ENCODE assay signal across 9 cellular contexts in the genomic region with DNA sequence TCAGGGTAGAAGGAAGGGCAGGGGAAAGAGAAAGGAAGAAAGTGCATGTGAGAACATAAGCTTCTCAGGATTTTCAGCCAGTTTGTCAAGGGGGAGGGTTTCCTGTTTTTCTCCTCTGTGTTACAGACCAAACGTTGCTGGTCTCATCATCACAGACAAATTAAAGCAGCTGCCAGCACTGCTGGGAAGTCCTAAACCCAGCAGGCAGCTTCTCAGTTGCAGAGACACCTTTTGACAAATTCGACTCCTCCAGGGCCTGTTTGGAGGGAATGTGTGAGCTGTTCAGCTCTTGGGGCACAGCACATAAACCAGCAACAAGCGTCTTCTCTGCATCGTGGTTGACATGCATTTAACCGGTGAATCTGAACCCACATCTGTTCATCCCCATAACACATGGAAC.
A peak's percentile ranks its signal among the peaks of the same experiment; 100 is the strongest.
DNase-seq lines count a peak whose midpoint lies in the region; ATAC-seq and TF ChIP-seq lines count a peak whose summit lies in the region.
"Had no signal": no experiment of that assay in that cellular context is flagged by ENCODE, and none has a peak within 500 bp of the region (broad histone marks: within the 10 kb centered on the region; RNA-seq: fewer than 3 reads in every experiment).

No MANE protein-coding gene starts in this region.

- ATAC-seq in IMR-90 (ENCODE audit: low read depth) (0 out of 2 replicates have a peak, but pooled peaks have one; percentile 11), HG03135 (IDR thresholded peaks at IDR 0.05; ENCODE audit: unreplicated experiment) (no peak), HG03460 (IDR thresholded peaks at IDR 0.05; ENCODE audit: unreplicated experiment) (no peak)
- ATAC-seq in activated naive CD8-positive, alpha-beta T cell treated with anti-CD3 and anti-CD28 coated beads, Interleukin-2, amount 10 ng/mL, durations not matched to agents 7 days and 5 days (ENCODE audit: low read depth), result peak; percentile 91

- H3K36me3 ChIP-seq in IMR-90 (ENCODE audit: control insufficient read depth, insufficient read depth, low read length) (no peaks in the 10 kb centered on the region), Peyer's patch (no peaks in the 10 kb centered on the region)

- H3K27ac ChIP-seq in IMR-90 (ENCODE audit: insufficient read depth, low read length) (no peak overlapping the region), Peyer's patch (peak overlapping the region in 1 of 4 donors; percentile 44)

- peak; percentile 15 for DNase-seq in CD1c-positive myeloid dendritic cell (ENCODE audit: extremely low spot score)
- peak; percentile 6 for DNase-seq in IMR-90
- DNase-seq in activated naive CD8-positive, alpha-beta T cell treated with anti-CD3 and anti-CD28 coated beads, Interleukin-2, amount 10 ng/mL, durations not matched to agents 7 days and 5 days, result peak; percentile 43
- DNase-seq in mesothelial cell of epicardium (ENCODE audit: low spot score in 2 of 2, unreplicated experiment in 2 of 2), result no peak
- DNase-seq in effector CD8-positive, alpha-beta T cell (lab: John Stamatoyannopoulos, UW), result no peak
- no peak for DNase-seq in Peyer's patch
- DNase-seq: kidney glomerular epithelial cell had no signal

- BruUV-seq in IMR-90 (replicated peaks; lab: Mats Ljungman, UMichigan), result no TSS peak

- TF ChIP-seq CTCF in IMR-90 (conservative IDR thresholded peaks at IDR 0.05; ENCODE audit: low read depth, low read length) (no peak), mesothelial cell of epicardium (IDR thresholded peaks at IDR 0.05; ENCODE audit: unreplicated experiment) (no peak), Peyer's patch (IDR thresholded peaks at IDR 0.05) (no peak)

- H3K23ac ChIP-seq in IMR-90 (ENCODE audit: low read depth, low read length), result no peak overlapping the region

- H3K9me3 Mint-ChIP-seq in activated naive CD8-positive, alpha-beta T cell treated with anti-CD3 and anti-CD28 coated beads, Interleukin-2, amount 10 ng/mL, durations not matched to agents 7 days and 5 days, result no peaks in the 10 kb centered on the region
- peaks cover 3% of the 10 kb centered on the region for H3K9me3 Mint-ChIP-seq in mesothelial cell of epicardium

- no peak overlapping the region for H2BK5ac ChIP-seq in IMR-90 (ENCODE audit: low read depth, low read length, poor library complexity, severe bottlenecking)

- H2AK5ac ChIP-seq in IMR-90 (ENCODE audit: low read depth, low read length), result peak overlapping the region; percentile 6; the same call in 1 of the 2 replicates

- H4K5ac ChIP-seq in IMR-90 (ENCODE audit: low read depth, low read length), result no peak overlapping the region

- H3K36me3 Mint-ChIP-seq in activated naive CD8-positive, alpha-beta T cell treated with anti-CD3 and anti-CD28 coated beads, Interleukin-2, amount 10 ng/mL, durations not matched to agents 7 days and 5 days, result peaks cover 3% of the 10 kb centered on the region
- H3K36me3 Mint-ChIP-seq in mesothelial cell of epicardium, result no peaks in the 10 kb centered on the region

- CTCF ChIA-PET in IMR-90 (lab: Yijun Ruan, JAX), result no interaction called here

- peak overlapping the region; percentile 81 for H2AFZ ChIP-seq in IMR-90 (replicated peaks; ENCODE audit: low read length, poor library complexity)

- H3K27me3 ChIP-seq in IMR-90 (ENCODE audit: control insufficient read depth, insufficient read depth, low read length) (no peaks in the 10 kb centered on the region), Peyer's patch (no peaks in the 10 kb centered on the region)

- peak overlapping the region in 1 of 2 experiments; percentile 58; a peak in 1 of 4 replicates for H4K8ac ChIP-seq in IMR-90 (ENCODE audit: low read depth in 2 of 2, low read length in 2 of 2)

- no peak overlapping the region; the same call in 1 of the 2 replicates for H3K14ac ChIP-seq in IMR-90 (replicated peaks; ENCODE audit: low read depth, low read length)

- H3K9me3 ChIP-seq in IMR-90 (ENCODE audit: control insufficient read depth, insufficient read depth, low read length) (no peaks in the 10 kb centered on the region), Peyer's patch (no peaks in the 10 kb centered on the region)

- H2AK9ac ChIP-seq in IMR-90 (replicated peaks; ENCODE audit: low read depth, low read length, poor library complexity), result no peak overlapping the region

- POLR2A ChIA-PET in IMR-90 (lab: Charles Lee; ENCODE audit: unreplicated experiment), result no interaction called here
- POLR2A ChIA-PET in activated naive CD8-positive, alpha-beta T cell treated with anti-CD3 and anti-CD28 coated beads, Interleukin-2, amount 10 ng/mL, durations not matched to agents 7 days and 5 days (lab: Charles Lee), result interaction anchor here (0.6 to 1.5 kb wide), 5 partner anchors 25 to 266 kb away, joined by 3 to 8 read pairs (median 3); no protein-coding TSS in a partner anchor

- H2BK120ac ChIP-seq in IMR-90 (ENCODE audit: low read depth, low read length), result peak overlapping the region; percentile 37; the same call in 1 of the 2 replicates

- no peaks in the 10 kb centered on the region for H4K20me1 ChIP-seq in IMR-90 (ENCODE audit: insufficient read depth, low read length)

- WGBS in IMR-90 (ENCODE audit: extremely low coverage in 2 of 2, insufficient read length in 1 of 2), 2 experiments, result no CpG with 5 or more reads among the region's 5 CpGs

- TF ChIP-seq POLR2A in IMR-90 (IDR thresholded peaks at IDR 0.05; ENCODE audit: low read depth, low read length) (no peak), Peyer's patch (IDR thresholded peaks at IDR 0.05) (no peak)

- dilution Hi-C loops in IMR-90 (cut with HindIII; ENCODE audit: low sequenced_read_pairs, unreplicated experiment), result no loop called here

- 0 out of 2 replicates have a peak, but pooled peaks cover 2% of the 10 kb centered on the region for H3K4me1 ChIP-seq in IMR-90 (ENCODE audit: control insufficient read depth, insufficient read depth, low read length)
- H3K4me1 ChIP-seq in Peyer's patch, result no peaks in the 10 kb centered on the region

- H2BK20ac ChIP-seq in IMR-90 (ENCODE audit: low read depth, low read length), result no peak overlapping the region

- no peaks in the 10 kb centered on the region for H3K79me1 ChIP-seq in IMR-90 (ENCODE audit: low read depth in 1 of 2, low read length in 2 of 2)

- H3K27ac Mint-ChIP-seq in activated naive CD8-positive, alpha-beta T cell treated with anti-CD3 and anti-CD28 coated beads, Interleukin-2, amount 10 ng/mL, durations not matched to agents 7 days and 5 days, result peak overlapping the region; percentile 88
- H3K27ac Mint-ChIP-seq in mesothelial cell of epicardium, result peak overlapping the region; percentile 47

- H3K9ac ChIP-seq in IMR-90 (ENCODE audit: low read depth, low read length), result no peak overlapping the region

- 0 out of 2 replicates have a peak, but pooled peaks cover 1% of the 10 kb centered on the region for H3K9me1 ChIP-seq in IMR-90 (ENCODE audit: insufficient read depth, low read length)

- H3K4ac ChIP-seq in IMR-90 (ENCODE audit: low read depth, low read length), result no peak overlapping the region

- TF ChIP-seq RAD21 in IMR-90 (IDR thresholded peaks at IDR 0.05; ENCODE audit: low read length), result no peak

- in situ Hi-C loops in IMR-90 (cut with MboI; ENCODE audit: low sequenced_read_pairs), result no loop called here

- H3K4me3 ChIP-seq in IMR-90 (ENCODE audit: insufficient read depth, low read depth, low read length), result no peak overlapping the region
- no peak overlapping the region for H3K4me3 ChIP-seq in Peyer's patch

- no peak overlapping the region for H3K56ac ChIP-seq in IMR-90 (ENCODE audit: extremely low read depth, insufficient read depth, low read length)

- peaks cover 25% of the 10 kb centered on the region for H3K4me1 Mint-ChIP-seq in activated naive CD8-positive, alpha-beta T cell treated with anti-CD3 and anti-CD28 coated beads, Interleukin-2, amount 10 ng/mL, durations not matched to agents 7 days and 5 days
- H3K4me1 Mint-ChIP-seq in mesothelial cell of epicardium, result peaks cover 35% of the 10 kb centered on the region

- H3K27me3 Mint-ChIP-seq in activated naive CD8-positive, alpha-beta T cell treated with anti-CD3 and anti-CD28 coated beads, Interleukin-2, amount 10 ng/mL, durations not matched to agents 7 days and 5 days, result no peaks in the 10 kb centered on the region
- H3K27me3 Mint-ChIP-seq in mesothelial cell of epicardium (ENCODE audit: low read depth), result peaks cover 31% of the 10 kb centered on the region

- no peak overlapping the region for H3K18ac ChIP-seq in IMR-90 (ENCODE audit: low read depth, low read length)

- intact Hi-C loops in IMR-90 (cut with micrococcal nuclease), result loop anchor here (10.0 kb wide), 2 partner anchors 441 to 449 kb away; no protein-coding TSS in a partner anchor

- no peak overlapping the region for H2BK15ac ChIP-seq in IMR-90 (ENCODE audit: low read depth, low read length)

- H4K91ac ChIP-seq in IMR-90 (ENCODE audit: insufficient read depth, low read depth, low read length), result no peak overlapping the region

- peak overlapping the region; percentile 73 for H3K4me3 Mint-ChIP-seq in activated naive CD8-positive, alpha-beta T cell treated with anti-CD3 and anti-CD28 coated beads, Interleukin-2, amount 10 ng/mL, durations not matched to agents 7 days and 5 days
- no peak overlapping the region for H3K4me3 Mint-ChIP-seq in mesothelial cell of epicardium

- no peak overlapping the region for H3K4me2 ChIP-seq in IMR-90 (ENCODE audit: low read depth, low read length)

TF ChIP-seq in IMR-90, 13 proteins besides CTCF, POLR2A, EP300 and RAD21 (continues in another document):
- no peak for TF ChIP-seq MXI1 (IDR thresholded peaks at IDR 0.05; ENCODE audit: borderline replicate concordance, low read depth, low read length)
- TF ChIP-seq, protein P1, sequence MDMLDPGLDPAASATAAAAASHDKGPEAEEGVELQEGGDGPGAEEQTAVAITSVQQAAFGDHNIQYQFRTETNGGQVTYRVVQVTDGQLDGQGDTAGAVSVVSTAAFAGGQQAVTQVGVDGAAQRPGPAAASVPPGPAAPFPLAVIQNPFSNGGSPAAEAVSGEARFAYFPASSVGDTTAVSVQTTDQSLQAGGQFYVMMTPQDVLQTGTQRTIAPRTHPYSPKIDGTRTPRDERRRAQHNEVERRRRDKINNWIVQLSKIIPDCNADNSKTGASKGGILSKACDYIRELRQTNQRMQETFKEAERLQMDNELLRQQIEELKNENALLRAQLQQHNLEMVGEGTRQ (IDR thresholded peaks at IDR 0.05; ENCODE audit: low read depth, low read length), result no peak
- TF ChIP-seq SMC3 (IDR thresholded peaks at IDR 0.05; ENCODE audit: low read depth, low read length), result no peak
- no peak for TF ChIP-seq MAFK (IDR thresholded peaks at IDR 0.05; ENCODE audit: low read depth, low read length)
- TF ChIP-seq, protein P2, sequence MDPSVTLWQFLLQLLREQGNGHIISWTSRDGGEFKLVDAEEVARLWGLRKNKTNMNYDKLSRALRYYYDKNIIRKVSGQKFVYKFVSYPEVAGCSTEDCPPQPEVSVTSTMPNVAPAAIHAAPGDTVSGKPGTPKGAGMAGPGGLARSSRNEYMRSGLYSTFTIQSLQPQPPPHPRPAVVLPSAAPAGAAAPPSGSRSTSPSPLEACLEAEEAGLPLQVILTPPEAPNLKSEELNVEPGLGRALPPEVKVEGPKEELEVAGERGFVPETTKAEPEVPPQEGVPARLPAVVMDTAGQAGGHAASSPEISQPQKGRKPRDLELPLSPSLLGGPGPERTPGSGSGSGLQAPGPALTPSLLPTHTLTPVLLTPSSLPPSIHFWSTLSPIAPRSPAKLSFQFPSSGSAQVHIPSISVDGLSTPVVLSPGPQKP (IDR thresholded peaks at IDR 0.05; ENCODE audit: borderline replicate concordance, low read depth, low read length), result no peak
- no peak for TF ChIP-seq NFE2L2 (IDR thresholded peaks at IDR 0.05; ENCODE audit: low read depth, low read length)

Comparison
In these comparisons a context has a peak if more than half of its experiments do, and no peak if none do; other contexts are left out.
1. DNase-seq: peak in CD1c-positive myeloid dendritic cell (single experiment), IMR-90 (single experiment) and activated naive CD8-positive, alpha-beta T cell treated with anti-CD3 and anti-CD28 coated beads, Interleukin-2, amount 10 ng/mL, durations not matched to agents 7 days and 5 days (single experiment); none in mesothelial cell of epicardium (0 of 2), effector CD8-positive, alpha-beta T cell (single experiment) and Peyer's patch (0 of 3).
2. ATAC-seq: peak in IMR-90 (single experiment) and activated naive CD8-positive, alpha-beta T cell treated with anti-CD3 and anti-CD28 coated beads, Interleukin-2, amount 10 ng/mL, durations not matched to agents 7 days and 5 days (single experiment); none in HG03135 (single experiment) and HG03460 (single experiment).